In genomic region chr2:240125749-240126148, GRCh38 we compare ENCODE assay signal across 18 cellular contexts. TPM values are rescaled to one million over a fixed set of nuclear protein-coding genes. Genes with fewer than 3 reads are reported as not detected.
A peak's percentile ranks its signal among the peaks of the same experiment; 100 is the strongest.
DNase-seq lines count a peak whose midpoint lies in the region; TF ChIP-seq lines count a peak whose summit lies in the region.
"Had no signal": no experiment of that assay in that cellular context is flagged by ENCODE, and none has a peak within 500 bp of the region (broad histone marks: within the 10 kb centered on the region; RNA-seq: fewer than 3 reads in every experiment).

No MANE protein-coding gene starts in this region.

- DNase-seq in activated effector memory CD4-positive, alpha-beta T cell treated with anti-CD3 and anti-CD28 coated beads, Interleukin-2, amount 50 U/mL, for 16 hours: peak; percentile 39
- DNase-seq in activated effector memory CD4-positive, alpha-beta T cell treated with Interleukin-2 at 50 U/mL for 16 hours: no peak
- peak in 2 of 3 donors; percentile 9 to 10 for DNase-seq in Peyer's patch
- DNase-seq in ecto neural progenitor cell (ENCODE audit: low spot score): peak; percentile 24
- peak; percentile 54 for DNase-seq in spleen
- no peak for DNase-seq in dermis blood vessel endothelial cell
- DNase-seq in HuH-7 (ENCODE audit: low spot score): no peak
- DNase-seq: C1 segment of cervical spinal cord, DND-41, GM23248, KBM-7, MV-4-11, NCI-H1417, NCI-H1930, NCI-H446 treated with DMSO at 0.1 percent for 48 hours, NCI-H748 treated with DMSO at 0.1 percent for 48 hours had no signal

- TF ChIP-seq CTCF in Peyer's patch (IDR thresholded peaks at IDR 0.05) (no peak), spleen (IDR thresholded peaks at IDR 0.05 in 8 of 11, conservative IDR thresholded peaks at IDR 0.05 in 3 of 11) (no peak)

- H3K4me3 ChIP-seq in Peyer's patch: no peak overlapping the region
- H3K4me3 ChIP-seq in spleen: no peak overlapping the region
- H3K4me3 ChIP-seq: GM23248 had no signal

- H3K9me3 ChIP-seq in Peyer's patch (no peaks in the 10 kb centered on the region), spleen (no peaks in the 10 kb centered on the region)

- no peak overlapping the region for H3K27ac ChIP-seq in Peyer's patch
- no peak overlapping the region for H3K27ac ChIP-seq in spleen
- H3K27ac ChIP-seq: GM23248, RWPE1 had no signal

- H3K27me3 ChIP-seq in Peyer's patch (no peaks in the 10 kb centered on the region), spleen (replicated peaks in 1 of 7) (no peaks in the 10 kb centered on the region)

- no peaks in the 10 kb centered on the region for H3K4me1 ChIP-seq in Peyer's patch
- H3K4me1 ChIP-seq in spleen: no peaks in the 10 kb centered on the region

- intact Hi-C loops in spleen (cut with DNase I; ENCODE audit: low total_unique reads): no loop called here

- TF ChIP-seq POLR2A in Peyer's patch (IDR thresholded peaks at IDR 0.05): no peak
- no peak for TF ChIP-seq POLR2A in spleen (IDR thresholded peaks at IDR 0.05)

- 93 to 97% (median 94%) methylated on average over 14 of the region's 14 CpGs for WGBS in spleen, 5 donors

- peaks cover 0 to 35% (median 0%) of the 10 kb centered on the region in 3 donors for H3K36me3 ChIP-seq in Peyer's patch
- H3K36me3 ChIP-seq in spleen: peaks cover 0 to 56% (median 39%) of the 10 kb centered on the region in 6 donors

RNA-seq across cellular contexts. Expression of gene COPS9, which starts 10.4 kb away (rescaled TPM):
- total RNA-seq in Peyer's patch: 100 to 1,000 TPM in 3 of 4 donors, 10 to 100 TPM in 1; 57.3 to 113 (median 104) TPM
- 100 to 1,000 TPM in 2 of 7 donors, 10 to 100 TPM in 5; 74.7 to 154 (median 85.7) TPM for total RNA-seq in spleen
- 100 to 1,000 TPM; 273 to 441 (median 321) TPM for polyA plus RNA-seq in spleen
- total RNA-seq in dermis blood vessel endothelial cell: 61.7 and 98.9 TPM in 2 replicates

RNA-seq across cellular contexts. Expression of gene OTOS, which starts 14.7 kb away (rescaled TPM):
- total RNA-seq in Peyer's patch: not detected
- not detected for total RNA-seq in spleen
- polyA plus RNA-seq in spleen: not detected
- not detected in 2 replicates for total RNA-seq in dermis blood vessel endothelial cell
- total RNA-seq: A673, GM23248 had no signal
- polyA plus RNA-seq: GM23248 had no signal

Comparison
In these comparisons a context has a peak if more than half of its experiments do, and no peak if none do; other contexts are left out.
1. DNase-seq: peak in activated effector memory CD4-positive, alpha-beta T cell treated with anti-CD3 and anti-CD28 coated beads, Interleukin-2, amount 50 U/mL, for 16 hours (single experiment), Peyer's patch (2 of 3), ecto neural progenitor cell (single experiment) and spleen (single experiment); none in activated effector memory CD4-positive, alpha-beta T cell treated with Interleukin-2 at 50 U/mL for 16 hours (single experiment), dermis blood vessel endothelial cell (single experiment) and HuH-7 (single experiment).